Comparison of ENCODE assay signal across 1 cellular context in the genomic region with DNA sequence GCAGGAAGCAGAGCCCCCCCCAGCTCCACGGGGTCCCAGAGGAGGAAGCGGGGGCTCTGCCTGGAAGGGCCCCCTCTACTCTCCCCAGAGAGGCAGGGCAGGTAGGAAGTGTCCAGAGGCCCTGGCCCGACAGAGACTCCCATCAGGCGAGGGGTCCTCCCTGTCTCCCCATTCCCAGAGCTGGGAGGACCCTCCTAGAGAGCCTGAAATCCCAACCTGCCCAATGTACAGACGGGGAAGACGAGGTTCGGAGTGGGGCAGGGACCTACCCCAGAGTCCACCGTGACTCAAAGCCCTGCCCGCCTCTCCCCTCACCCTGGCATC.
TF ChIP-seq lines count a peak whose summit lies in the region.

No MANE protein-coding gene starts in this region.

TF ChIP-seq in WTC11, 78 proteins besides CTCF, POLR2A, EP300 and RAD21:
- no peak for TF ChIP-seq MXD4 (CRISPR knock-in tag; IDR thresholded peaks at IDR 0.05; ENCODE audit: borderline replicate concordance)
- TF ChIP-seq TEAD1 (CRISPR knock-in tag; IDR thresholded peaks at IDR 0.05) = 0 out of 2 replicates have a peak, but pooled peaks have one; percentile 24
